In the genomic region with DNA sequence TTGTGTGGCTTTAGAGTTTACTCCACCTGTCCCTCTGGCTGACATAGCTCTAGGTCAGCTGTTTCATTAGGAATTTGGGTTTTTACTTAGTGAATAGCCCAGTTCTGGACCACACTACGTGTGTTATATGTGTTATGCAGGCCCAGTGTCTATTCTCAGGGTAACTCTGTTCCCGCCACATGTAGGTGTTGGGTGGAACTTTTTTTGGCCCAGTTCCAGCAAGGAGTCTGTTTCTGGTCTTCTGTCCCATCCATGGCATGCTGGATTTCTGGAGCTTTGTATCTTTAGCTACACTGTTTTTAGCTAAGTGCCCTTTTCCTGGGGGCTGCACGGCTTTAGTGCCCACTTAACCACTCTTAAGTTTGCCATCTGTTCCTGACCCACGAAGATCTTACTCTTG, we compare ENCODE assay signal across 21 cellular contexts. TPM values are rescaled to one million over a fixed set of nuclear protein-coding genes. Genes with fewer than 3 reads are reported as not detected.
DNase-seq lines count a peak whose midpoint lies in the region; ATAC-seq, FAIRE-seq and TF ChIP-seq lines count a peak whose summit lies in the region.
"Had no signal": no experiment of that assay in that cellular context is flagged by ENCODE, and none has a peak within 500 bp of the region (broad histone marks: within the 10 kb centered on the region; RNA-seq: fewer than 3 reads in every experiment).

No MANE protein-coding gene starts in this region.

- peak; percentile 25 for DNase-seq in DMS 273 (lab: John Stamatoyannopoulos, UW; ENCODE audit: unreplicated experiment)
- DNase-seq in DMS 273 treated with DMSO at 0.1 percent for 48 hours (lab: John Stamatoyannopoulos, UW) = no peak
- no peak for DNase-seq in H54 (ENCODE audit: insufficient read length, low spot score)
- DNase-seq in K562 (ENCODE audit: extremely low read depth in 1 of 4, low spot score in 3 of 4) = peak in 3 of 4 experiments; percentile 7 to 19 (median 9)
- no peak for DNase-seq in A673 (ENCODE audit: low spot score)
- DNase-seq: Caco-2; CD4-positive, alpha-beta T cell; DMS79 treated with DMSO at 0.1 percent for 48 hours; GF-D8; GOT3; H9; IMR-90; Karpas-422; KBM-7 had no signal

- no peak overlapping the region for H3K9ac ChIP-seq in K562 (ENCODE audit: insufficient read depth in 1 of 2, low read depth in 2 of 2, low read length in 2 of 2)

- intact Hi-C loops in K562 (cut with micrococcal nuclease) (no loop called here), A673 (cut with micrococcal nuclease; ENCODE audit: unreplicated experiment) (no loop called here)

- H3K36me3 ChIP-seq in K562 (ENCODE audit: control insufficient read depth, insufficient read depth, low read length) = peaks cover 19% of the 10 kb centered on the region
- peaks cover 16% of the 10 kb centered on the region for H3K36me3 ChIP-seq in A673 (ENCODE audit: insufficient read depth, low read length, poor library complexity, severe bottlenecking)

- no peaks in the 10 kb centered on the region for H3K9me1 ChIP-seq in K562 (ENCODE audit: control insufficient read depth, insufficient read depth, low read length)

- TF ChIP-seq POLR2A in H54 (IDR thresholded peaks at IDR 0.05; ENCODE audit: low read depth, low read length) (no peak), K562 (conservative IDR thresholded peaks at IDR 0.05) (no peak)

- FAIRE-seq in H54 (lab: Jason Lieb, UNC) = peak; percentile 86
- FAIRE-seq in K562 (lab: Jason Lieb, UNC) = no peak
- FAIRE-seq: A549, D721Med had no signal

- no peak overlapping the region for H2AFZ ChIP-seq in K562 (ENCODE audit: low read depth, low read length)

- peaks cover 35% of the 10 kb centered on the region for H3K79me2 ChIP-seq in K562 (ENCODE audit: control insufficient read depth, insufficient read depth, low read length)

- H3K9me3 ChIP-seq in K562 (replicated peaks; ENCODE audit: control insufficient read depth, insufficient read depth, low read depth, low read length) (no peaks in the 10 kb centered on the region), A673 (ENCODE audit: low read depth, low read length, poor library complexity, severe bottlenecking) (no peaks in the 10 kb centered on the region)
- H3K9me3 ChIP-seq: A549, Caco-2 had no signal

- H3K27me3 ChIP-seq in K562 (ENCODE audit: control insufficient read depth in 2 of 2, insufficient read depth in 2 of 2, low read length in 2 of 2) (no peaks in the 10 kb centered on the region), A673 (replicated peaks; ENCODE audit: insufficient read depth, low read depth, low read length, poor library complexity) (no peaks in the 10 kb centered on the region)

- no peak for TF ChIP-seq EP300 in K562 (IDR thresholded peaks at IDR 0.05; ENCODE audit: low read length)

- no TSS peak for BruUV-seq in K562 (replicated peaks; lab: Mats Ljungman, UMichigan)
- no TSS peak for BruUV-seq in A673 (replicated peaks; lab: Mats Ljungman, UMichigan)

- H4K20me1 ChIP-seq in K562 (replicated peaks; ENCODE audit: control insufficient read depth, insufficient read depth, low read length) = no peaks in the 10 kb centered on the region

- POLR2A ChIA-PET in K562 (lab: Yijun Ruan, JAX) (no interaction called here), A673 (lab: Charles Lee; ENCODE audit: low non-redundant PET) (no interaction called here)

- no peak for ATAC-seq in K562
- ATAC-seq in HG02678 (IDR thresholded peaks at IDR 0.05; ENCODE audit: unreplicated experiment) = no peak
- ATAC-seq in GM19023 (IDR thresholded peaks at IDR 0.05; ENCODE audit: unreplicated experiment) = no peak
- ATAC-seq: A549 had no signal

- TF ChIP-seq CTCF in K562 (IDR thresholded peaks at IDR 0.05 in 2 of 3, conservative IDR thresholded peaks at IDR 0.05 in 1 of 3; ENCODE audit: insufficient read depth in 2 of 3, low read depth in 1 of 3, low read length in 3 of 3) (no peak), A673 (conservative IDR thresholded peaks at IDR 0.05; ENCODE audit: low read depth, low read length) (no peak)

- no peak overlapping the region for H3K4me3 ChIP-seq in K562
- no peak overlapping the region for H3K4me3 ChIP-seq in A673 (ENCODE audit: low read depth, low read length, poor library complexity, severe bottlenecking)
- H3K4me3 ChIP-seq: A549 had no signal

- peaks cover 0 to 8% of the 10 kb centered on the region in 2 experiments; a peak in 3 of 5 replicates for H3K4me1 ChIP-seq in K562 (replicated peaks in 1 of 2; ENCODE audit: control insufficient read depth in 2 of 2, insufficient read depth in 2 of 2, low read length in 2 of 2)
- H3K4me1 ChIP-seq in A673 (ENCODE audit: insufficient read depth, low read length, poor library complexity, severe bottlenecking) = no peaks in the 10 kb centered on the region

- 77% methylated on average over 4 of the region's 4 CpGs for WGBS in K562 (ENCODE audit: insufficient coverage, low coverage, missing lambda C conversion rate)

- CTCF ChIA-PET in K562 (lab: Yijun Ruan, JAX; ENCODE audit: low intra/inter-chr PET ratio) (no interaction called here), A673 (lab: Charles Lee) (no interaction called here)

- in situ Hi-C loops in K562 (cut with MboI) = no loop called here

- H3K27ac ChIP-seq in K562 (ENCODE audit: extremely low read depth, low read depth, low read length) (no peak overlapping the region), A673 (ENCODE audit: low read depth, low read length, poor library complexity, severe bottlenecking) (no peak overlapping the region)
- H3K27ac ChIP-seq: 22Rv1, A549, C4-2B, HL-60 had no signal

- TF ChIP-seq RAD21 in K562 (CRISPR knock-in tag; conservative IDR thresholded peaks at IDR 0.05 in 1 of 2, IDR thresholded peaks at IDR 0.05 in 1 of 2) = no peak

- no peak overlapping the region for H3K4me2 ChIP-seq in K562 (ENCODE audit: insufficient read depth, low read length)
- H3K4me2 ChIP-seq: A549 had no signal

TF ChIP-seq in K562, 482 proteins besides CTCF, POLR2A, EP300 and RAD21:
- TF ChIP-seq ZEB2 (IDR thresholded peaks at IDR 0.05) (no peak), NFIC (IDR thresholded peaks at IDR 0.05) (peak; percentile 83)
- TF ChIP-seq, protein P1, sequence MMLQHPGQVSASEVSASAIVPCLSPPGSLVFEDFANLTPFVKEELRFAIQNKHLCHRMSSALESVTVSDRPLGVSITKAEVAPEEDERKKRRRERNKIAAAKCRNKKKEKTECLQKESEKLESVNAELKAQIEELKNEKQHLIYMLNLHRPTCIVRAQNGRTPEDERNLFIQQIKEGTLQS (IDR thresholded peaks at IDR 0.05) = no peak
- TF ChIP-seq, protein P1 (CRISPR knock-in tag; conservative IDR thresholded peaks at IDR 0.05) = no peak

RNA-seq across cellular contexts. Expression of a gene that starts 15.5 kb away (rescaled TPM):
- 1.7 and 14.3 TPM in 2 replicates for total RNA-seq in K562 (2011; cell fraction: chromatin; rRNA removed; ENCODE audit: low replicate concordance)
- total RNA-seq in K562 (2011; cell fraction: nucleolus; rRNA removed) = 1.2 and 2.0 TPM in 2 replicates
- 3.2 and 4.4 TPM in 2 replicates for total RNA-seq in K562 (2011; cell fraction: nucleoplasm; rRNA removed)
- 3.0 and 3.2 TPM in 2 replicates for total RNA-seq in K562 (2014; rRNA removed)
- 16.7 and 19.3 TPM in 2 replicates for total RNA-seq in K562 (2014; rRNA removed; fragmentation: Illumina TruSeq; extraction: Trizol)
- total RNA-seq in K562 (2015; rRNA removed; fragmentation: Illumina TruSeq; extraction: Trizol) = 14.2 and 16.3 TPM in 2 replicates
- total RNA-seq in K562 (2021) = 14.6 and 15.7 TPM in 2 replicates
- polyA plus RNA-seq in K562 (2011; rRNA removed) = 3.0 and 4.7 TPM in 2 replicates
- polyA plus RNA-seq in K562 (2011; cell fraction: cytosol; rRNA removed) = 0.66 and 2.2 TPM in 2 replicates
- 1.6 and 2.4 TPM in 2 replicates for polyA plus RNA-seq in K562 (2011; cell fraction: nucleus; rRNA removed)
- 7.4 and 8.8 TPM in 2 replicates for polyA plus RNA-seq in K562 (2012)
- 17.4 and 17.5 TPM in 2 replicates for polyA plus RNA-seq in K562 (2014; fragmentation: Illumina TruSeq; extraction: Trizol)
- 10 to 100 TPM in 1 of 2 experiments, 1 to 10 TPM in 1; 7.7 to 10.6 TPM for polyA plus RNA-seq in K562 (2014; fragmentation: Nextera tagmentation; extraction: Ambion mirVana)
- 6.0 and 6.9 TPM in 2 replicates for polyA plus RNA-seq in K562 (2014; rRNA removed)
- polyA minus RNA-seq in K562 (2011; rRNA and poly(A)+ RNA removed) = 12.6 and 15.3 TPM in 2 replicates
- 6.6 and 9.7 TPM in 2 replicates for polyA minus RNA-seq in K562 (2011; cell fraction: cytosol; rRNA and poly(A)+ RNA removed)
- 1.5 and 2.4 TPM in 2 replicates for polyA minus RNA-seq in K562 (2011; cell fraction: nucleus; rRNA and poly(A)+ RNA removed)
- 32.2 and 36.4 TPM in 2 replicates for total RNA-seq in A673 (2021)

RNA-seq across cellular contexts. Expression of a gene that starts 16.1 kb away (rescaled TPM):
- total RNA-seq in K562 (2011; cell fraction: chromatin; rRNA removed; ENCODE audit: low replicate concordance) = 356 and 598 TPM in 2 replicates
- total RNA-seq in K562 (2011; cell fraction: nucleolus; rRNA removed) = 228 and 233 TPM in 2 replicates
- total RNA-seq in K562 (2011; cell fraction: nucleoplasm; rRNA removed) = 308 and 408 TPM in 2 replicates
- total RNA-seq in K562 (2014; rRNA removed) (618 and 644 TPM in 2 replicates), K562 (2014; rRNA removed; fragmentation: Illumina TruSeq; extraction: Trizol) (459 and 532 TPM in 2 replicates), K562 (2015; rRNA removed; fragmentation: Illumina TruSeq; extraction: Trizol) (625 and 667 TPM in 2 replicates), K562 (2021) (505 and 531 TPM in 2 replicates), A673 (2021) (799 and 872 TPM in 2 replicates)
- polyA plus RNA-seq in K562 (2011; rRNA removed) (462 and 670 TPM in 2 replicates), K562 (2014; fragmentation: Illumina TruSeq; extraction: Trizol) (718 and 883 TPM in 2 replicates), K562 (2014; fragmentation: Nextera tagmentation; extraction: Ambion mirVana) (100 to 1,000 TPM; 224 to 434 TPM), K562 (2014; rRNA removed) (740 and 789 TPM in 2 replicates)
- polyA plus RNA-seq in K562 (2011; cell fraction: cytosol; rRNA removed) = 427 and 490 TPM in 2 replicates
- polyA plus RNA-seq in K562 (2011; cell fraction: nucleus; rRNA removed) = 679 and 733 TPM in 2 replicates
- polyA plus RNA-seq in K562 (2012) = 428 and 630 TPM in 2 replicates
- polyA minus RNA-seq in K562 (2011; rRNA and poly(A)+ RNA removed) = 665 and 715 TPM in 2 replicates
- polyA minus RNA-seq in K562 (2011; cell fraction: cytosol; rRNA and poly(A)+ RNA removed) = 333 and 409 TPM in 2 replicates
- polyA minus RNA-seq in K562 (2011; cell fraction: nucleus; rRNA and poly(A)+ RNA removed) = 447 and 633 TPM in 2 replicates

Comparison
In these comparisons a context has a peak if more than half of its experiments do, and no peak if none do; other contexts are left out.
1. DNase-seq: peak in DMS 273 (single experiment) and K562 (3 of 4); none in DMS 273 treated with DMSO at 0.1 percent for 48 hours (single experiment), H54 (single experiment) and A673 (single experiment).